ENCODE assay signal across 27 cellular contexts in the genomic region with DNA sequence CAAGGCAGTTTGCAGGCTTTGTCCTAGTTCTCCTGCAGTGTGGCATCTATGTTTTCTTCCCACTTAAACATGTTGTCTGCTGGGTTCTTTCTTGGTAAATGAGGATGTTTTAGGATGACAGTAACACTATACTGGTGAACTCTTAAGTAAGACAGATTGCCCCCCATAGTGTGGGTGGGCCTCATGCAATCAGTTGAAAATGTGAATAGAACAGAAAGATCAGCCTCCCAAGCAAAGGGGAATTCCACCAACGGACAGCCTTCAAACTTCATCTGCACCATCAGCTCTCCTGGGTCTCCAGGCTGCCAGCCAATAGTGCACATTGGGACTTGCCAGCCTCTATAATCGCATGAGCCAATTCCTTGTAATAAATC. TPM values are rescaled to one million over a fixed set of nuclear protein-coding genes. Genes with fewer than 3 reads are reported as not detected.
DNase-seq lines count a peak whose midpoint lies in the region; ATAC-seq, FAIRE-seq and TF ChIP-seq lines count a peak whose summit lies in the region.
"Had no signal": no experiment of that assay in that cellular context is flagged by ENCODE, and none has a peak within 500 bp of the region (broad histone marks: within the 10 kb centered on the region; RNA-seq: fewer than 3 reads in every experiment).

No MANE protein-coding gene starts in this region.

- intact Hi-C loops in K562 (cut with micrococcal nuclease) (loop anchor here (10.0 kb wide), 1 partner anchor 925 kb away; no protein-coding TSS in a partner anchor), upper lobe of right lung (cut with DNase I) (loop anchor here (5.0 to 10.0 kb wide), 2 partner anchors 608 to 925 kb away; no protein-coding TSS in a partner anchor), HepG2 (cut with micrococcal nuclease; ENCODE audit: unreplicated experiment) (loop anchor here (10.0 kb wide), 3 partner anchors 55 to 925 kb away; no protein-coding TSS in a partner anchor)

- POLR2A ChIA-PET in K562 (lab: Yijun Ruan, JAX), result no interaction called here
- POLR2A ChIA-PET in HepG2 (lab: Yijun Ruan, JAX), result no interaction called here

- H3K4me3 Mint-ChIP-seq in activated T-cell treated with anti-CD3 and anti-CD28 coated beads, Interleukin-2, amount 50 U/mL, for 72 hours, result peak overlapping the region; percentile 0 to 15
- H3K4me3 Mint-ChIP-seq: CD14-positive monocyte; CD8-positive, alpha-beta memory T cell had no signal

- peaks cover 6% of the 10 kb centered on the region for H3K27me3 Mint-ChIP-seq in activated T-cell treated with anti-CD3 and anti-CD28 coated beads, Interleukin-2, amount 50 U/mL, for 72 hours (ENCODE audit: low read depth)

- CTCF ChIA-PET in K562 (lab: Yijun Ruan, JAX; ENCODE audit: low intra/inter-chr PET ratio) (no interaction called here), HepG2 (lab: Yijun Ruan, JAX; ENCODE audit: low intra/inter-chr PET ratio, low total read pairs) (no interaction called here)

- H3K27ac Mint-ChIP-seq in activated T-cell treated with anti-CD3 and anti-CD28 coated beads, Interleukin-2, amount 50 U/mL, for 72 hours, result no peak overlapping the region
- H3K27ac Mint-ChIP-seq: CD8-positive, alpha-beta memory T cell had no signal

- no peak for TF ChIP-seq CTCF in KMS-11 (conservative IDR thresholded peaks at IDR 0.05; ENCODE audit: low read depth, low read length)
- TF ChIP-seq CTCF in K562 (IDR thresholded peaks at IDR 0.05 in 2 of 3, conservative IDR thresholded peaks at IDR 0.05 in 1 of 3; ENCODE audit: insufficient read depth in 2 of 3, low read depth in 1 of 3, low read length in 3 of 3), result no peak
- TF ChIP-seq CTCF in upper lobe of right lung (IDR thresholded peaks at IDR 0.05), result no peak
- TF ChIP-seq CTCF in HepG2 (CRISPR knock-in tag; IDR thresholded peaks at IDR 0.05), result no peak

- TF ChIP-seq POLR2A in K562 (conservative IDR thresholded peaks at IDR 0.05), result no peak
- no peak for TF ChIP-seq POLR2A in HepG2 (IDR thresholded peaks at IDR 0.05; ENCODE audit: insufficient read depth in 1 of 2, low read depth in 2 of 2, low read length in 2 of 2)

- H2AFZ ChIP-seq in KMS-11 (ENCODE audit: low read depth) (peak overlapping the region; percentile 17; the same call in 1 of the 2 replicates), K562 (ENCODE audit: low read depth, low read length) (no peak overlapping the region), HepG2 (ENCODE audit: low read length) (no peak overlapping the region)

- peaks cover 21% of the 10 kb centered on the region for H3K4me1 ChIP-seq in KMS-11 (ENCODE audit: low read depth, poor library complexity, severe bottlenecking)
- peaks cover 0 to 24% of the 10 kb centered on the region in 2 experiments; a peak in 3 of 5 replicates for H3K4me1 ChIP-seq in K562 (replicated peaks in 1 of 2; ENCODE audit: control insufficient read depth in 2 of 2, insufficient read depth in 2 of 2, low read length in 2 of 2)
- H3K4me1 ChIP-seq in upper lobe of right lung, result peaks cover 9% of the 10 kb centered on the region
- H3K4me1 ChIP-seq in HepG2 (ENCODE audit: insufficient read depth, low read length), result peaks cover 28% of the 10 kb centered on the region

- no peaks in the 10 kb centered on the region for H3K36me3 ChIP-seq in KMS-11 (ENCODE audit: insufficient read depth)
- H3K36me3 ChIP-seq in K562 (ENCODE audit: control insufficient read depth, insufficient read depth, low read length), result no peaks in the 10 kb centered on the region
- no peaks in the 10 kb centered on the region for H3K36me3 ChIP-seq in upper lobe of right lung
- H3K36me3 ChIP-seq in HepG2 (replicated peaks in 1 of 2; ENCODE audit: control insufficient read depth in 1 of 2, insufficient read depth in 2 of 2, low read length in 2 of 2), result no peaks in the 10 kb centered on the region

- H3K27ac ChIP-seq in KMS-11, result no peak overlapping the region
- no peak overlapping the region for H3K27ac ChIP-seq in K562 (ENCODE audit: extremely low read depth, low read depth, low read length)
- H3K27ac ChIP-seq in upper lobe of right lung, result peak overlapping the region; percentile 26
- H3K27ac ChIP-seq in HepG2 (ENCODE audit: extremely low read length, insufficient read depth, low read length), result no peak overlapping the region
- H3K27ac ChIP-seq: HL-60 had no signal

- H3K79me2 ChIP-seq in KMS-11 (ENCODE audit: insufficient read depth, low read depth), result no peaks in the 10 kb centered on the region
- H3K79me2 ChIP-seq in K562 (ENCODE audit: control insufficient read depth, insufficient read depth, low read length), result no peaks in the 10 kb centered on the region
- no peaks in the 10 kb centered on the region for H3K79me2 ChIP-seq in HepG2 (ENCODE audit: insufficient read depth, low read length)

- H3K4me1 Mint-ChIP-seq in activated T-cell treated with anti-CD3 and anti-CD28 coated beads, Interleukin-2, amount 50 U/mL, for 72 hours (ENCODE audit: low read depth), result peaks cover 59% of the 10 kb centered on the region

- no peak for DNase-seq in activated T-cell treated with anti-CD3 and anti-CD28 coated beads, Interleukin-2, amount 50 U/mL, for 72 hours
- DNase-seq in activated T-cell treated with anti-CD3 and anti-CD28 coated beads for 4 hours, result no peak
- DNase-seq in K562 (ENCODE audit: extremely low read depth in 1 of 4, low spot score in 3 of 4), result no peak
- DNase-seq in upper lobe of right lung, result no peak
- DNase-seq in AML-193 (lab: John Stamatoyannopoulos, UW), result no peak
- no peak for DNase-seq in HepG2 (ENCODE audit: low spot score)
- DNase-seq: Calu3; CD8-positive, alpha-beta memory T cell; DMS79 treated with DMSO at 0.1 percent for 48 hours; GF-D8; MV-4-11; NCI-H1105 treated with DMSO at 0.1 percent for 48 hours; NCI-H2029; NCI-H446 treated with DMSO at 0.1 percent for 48 hours; NCI-H526; OCI-M1; SIG-M5; SK-N-SH; SW 1271 had no signal

- FAIRE-seq in K562 (lab: Jason Lieb, UNC), result no peak
- no peak for FAIRE-seq in HepG2 (lab: Jason Lieb, UNC)
- FAIRE-seq: A549, GM12892, H1, RCC 7860 had no signal

- no peak for TF ChIP-seq RAD21 in K562 (CRISPR knock-in tag; conservative IDR thresholded peaks at IDR 0.05 in 1 of 2, IDR thresholded peaks at IDR 0.05 in 1 of 2)
- no peak for TF ChIP-seq RAD21 in HepG2 (CRISPR knock-in tag; IDR thresholded peaks at IDR 0.05)

- no peaks in the 10 kb centered on the region for H3K9me1 ChIP-seq in K562 (ENCODE audit: control insufficient read depth, insufficient read depth, low read length)

- TF ChIP-seq EP300 in K562 (IDR thresholded peaks at IDR 0.05; ENCODE audit: low read length) (no peak), HepG2 (IDR thresholded peaks at IDR 0.05; ENCODE audit: low read depth in 2 of 2, low read length in 2 of 2) (no peak), HepG2 (CRISPR knock-in tag; IDR thresholded peaks at IDR 0.05; ENCODE audit: borderline replicate concordance) (no peak)

- H3K27me3 ChIP-seq in KMS-11 (ENCODE audit: insufficient read depth, low read depth) (no peaks in the 10 kb centered on the region), K562 (ENCODE audit: control insufficient read depth in 2 of 2, insufficient read depth in 2 of 2, low read length in 2 of 2) (no peaks in the 10 kb centered on the region), upper lobe of right lung (no peaks in the 10 kb centered on the region), HepG2 (ENCODE audit: control insufficient read depth in 1 of 2, insufficient read depth in 2 of 2, low read length in 2 of 2) (0 out of 5 replicates have a peak, but pooled peaks cover 0 to 1% of the 10 kb centered on the region in 2 experiments)

- in situ Hi-C loops in K562 (cut with MboI), result loop anchor here (10.0 kb wide), 2 partner anchors 245 to 385 kb away; no protein-coding TSS in a partner anchor
- in situ Hi-C loops in HepG2 (cut with HindIII; ENCODE audit: extremely low pct_ligation_motif_present, low pct_unique_long_range_greater_than_20kb), result loop anchor here (10.0 kb wide), 3 partner anchors 225 to 485 kb away; no protein-coding TSS in a partner anchor

- no peaks in the 10 kb centered on the region for H3K9me3 Mint-ChIP-seq in activated T-cell treated with anti-CD3 and anti-CD28 coated beads, Interleukin-2, amount 50 U/mL, for 72 hours
- H3K9me3 Mint-ChIP-seq: CD14-positive monocyte; CD8-positive, alpha-beta memory T cell had no signal

- H3K4me2 ChIP-seq in KMS-11 (peak overlapping the region; percentile 10; the same call in 1 of the 2 replicates), K562 (ENCODE audit: insufficient read depth, low read length) (no peak overlapping the region), HepG2 (ENCODE audit: low read depth, low read length) (no peak overlapping the region)
- H3K4me2 ChIP-seq: A549, SK-N-SH had no signal

- no peaks in the 10 kb centered on the region for H4K20me1 ChIP-seq in KMS-11 (ENCODE audit: insufficient read depth)
- no peaks in the 10 kb centered on the region for H4K20me1 ChIP-seq in K562 (replicated peaks; ENCODE audit: control insufficient read depth, insufficient read depth, low read length)
- H4K20me1 ChIP-seq in HepG2 (ENCODE audit: insufficient read depth, low read length), result no peaks in the 10 kb centered on the region

- H3K4me3 ChIP-seq in KMS-11 (IDR thresholded peaks at IDR 0.05; ENCODE audit: insufficient read depth, low read depth, low read length), result no peak overlapping the region
- H3K4me3 ChIP-seq in K562, result no peak overlapping the region
- no peak overlapping the region for H3K4me3 ChIP-seq in upper lobe of right lung
- H3K4me3 ChIP-seq in HepG2 (replicated peaks in 1 of 3; ENCODE audit: insufficient read depth in 1 of 3, low read depth in 2 of 3, low read length in 3 of 3), result no peak overlapping the region
- H3K4me3 ChIP-seq: A549 had no signal

- H3K36me3 Mint-ChIP-seq in activated T-cell treated with anti-CD3 and anti-CD28 coated beads, Interleukin-2, amount 50 U/mL, for 72 hours (ENCODE audit: insufficient read depth in 2 of 2), result no peaks in the 10 kb centered on the region
- H3K36me3 Mint-ChIP-seq: CD14-positive monocyte; CD8-positive, alpha-beta memory T cell had no signal

- H3K9me3 ChIP-seq in K562 (replicated peaks; ENCODE audit: control insufficient read depth, insufficient read depth, low read depth, low read length) (no peaks in the 10 kb centered on the region), upper lobe of right lung (no peaks in the 10 kb centered on the region), HepG2 (ENCODE audit: low read length) (no peaks in the 10 kb centered on the region)
- H3K9me3 ChIP-seq: A549, SK-N-SH had no signal

- no TSS peak for BruUV-seq in K562 (replicated peaks; lab: Mats Ljungman, UMichigan)
- no TSS peak for BruUV-seq in HepG2 (replicated peaks; lab: Mats Ljungman, UMichigan)

- WGBS in K562 (ENCODE audit: insufficient coverage, low coverage, missing lambda C conversion rate), result 65% methylated on average over 2 of the region's 2 CpGs
- 62% methylated on average over 2 of the region's 2 CpGs for WGBS in HepG2 (ENCODE audit: low lambda C conversion rate)

- no peak for ATAC-seq in activated T-cell treated with anti-CD3 and anti-CD28 coated beads, Interleukin-2, amount 50 U/mL, for 72 hours (replicated peaks in 1 of 2)
- ATAC-seq in K562 (no peak), upper lobe of right lung (no peak), HepG2 (no peak)
- ATAC-seq: HCT116 had no signal

- no peak overlapping the region for H3K9ac ChIP-seq in KMS-11
- no peak overlapping the region for H3K9ac ChIP-seq in K562 (ENCODE audit: insufficient read depth in 1 of 2, low read depth in 2 of 2, low read length in 2 of 2)
- no peak overlapping the region for H3K9ac ChIP-seq in HepG2 (ENCODE audit: insufficient read depth, low read depth, low read length)
- H3K9ac ChIP-seq: SK-N-SH had no signal

RNA-seq across cellular contexts. Expression of a gene that starts 10.7 kb away (rescaled TPM):
- total RNA-seq in activated T-cell treated with anti-CD3 and anti-CD28 coated beads, Interleukin-2, amount 50 U/mL, for 72 hours, result 10 to 100 TPM; 49.6 to 63.0 TPM
- 26.2 and 82.6 TPM in 2 replicates for total RNA-seq in K562 (2011; cell fraction: chromatin; rRNA removed; ENCODE audit: low replicate concordance)
- 15.0 and 20.9 TPM in 2 replicates for total RNA-seq in K562 (2011; cell fraction: nucleolus; rRNA removed)
- total RNA-seq in K562 (2011; cell fraction: nucleoplasm; rRNA removed), result 28.7 and 45.3 TPM in 2 replicates
- 15.3 and 16.1 TPM in 2 replicates for total RNA-seq in K562 (2014; rRNA removed)
- total RNA-seq in K562 (2014; rRNA removed; fragmentation: Illumina TruSeq; extraction: Trizol), result 25.0 and 28.0 TPM in 2 replicates
- total RNA-seq in K562 (2015; rRNA removed; fragmentation: Illumina TruSeq; extraction: Trizol), result 23.1 and 26.5 TPM in 2 replicates
- total RNA-seq in K562 (2021), result 15.6 and 18.6 TPM in 2 replicates
- 48.0 and 66.5 TPM in 2 replicates for polyA plus RNA-seq in K562 (2011; rRNA removed)
- 12.4 and 31.8 TPM in 2 replicates for polyA plus RNA-seq in K562 (2011; cell fraction: cytosol; rRNA removed)
- 84.2 and 119 TPM in 2 replicates for polyA plus RNA-seq in K562 (2011; cell fraction: nucleus; rRNA removed)
- 14.6 and 30.8 TPM in 2 replicates for polyA plus RNA-seq in K562 (2012)
- 20.5 and 22.9 TPM in 2 replicates for polyA plus RNA-seq in K562 (2014; fragmentation: Illumina TruSeq; extraction: Trizol)
- 10 to 100 TPM in 1 of 2 experiments, 1 to 10 TPM in 1; 8.8 to 10.4 TPM for polyA plus RNA-seq in K562 (2014; fragmentation: Nextera tagmentation; extraction: Ambion mirVana)
- polyA plus RNA-seq in K562 (2014; rRNA removed), result 24.3 and 29.5 TPM in 2 replicates
- 27.7 and 45.5 TPM in 2 replicates for polyA minus RNA-seq in K562 (2011; rRNA and poly(A)+ RNA removed)
- 10.1 and 19.2 TPM in 2 replicates for polyA minus RNA-seq in K562 (2011; cell fraction: cytosol; rRNA and poly(A)+ RNA removed)
- polyA minus RNA-seq in K562 (2011; cell fraction: nucleus; rRNA and poly(A)+ RNA removed), result 19.0 and 38.9 TPM in 2 replicates
- 18.3 TPM for total RNA-seq in upper lobe of right lung
- 31.0 and 37.7 TPM in 2 replicates for total RNA-seq in HepG2 (2016; rRNA removed; fragmentation: Illumina TruSeq; extraction: Trizol)
- 8.0 and 10.9 TPM in 2 replicates for total RNA-seq in HepG2 (2016; cell fraction: cytosol; rRNA removed; fragmentation: Illumina TruSeq; extraction: Trizol; ENCODE audit: low read depth)
- total RNA-seq in HepG2 (2016; cell fraction: insoluble cytoplasmic fraction; rRNA removed; fragmentation: Illumina TruSeq; extraction: Trizol), result 33.0 and 39.2 TPM in 2 replicates
- 9.9 and 14.5 TPM in 2 replicates for total RNA-seq in HepG2 (2016; cell fraction: membrane; rRNA removed; fragmentation: Illumina TruSeq; extraction: Trizol)
- total RNA-seq in HepG2 (2016; cell fraction: nucleus; rRNA removed; fragmentation: Illumina TruSeq; extraction: Trizol), result 49.3 and 51.0 TPM in 2 replicates
- 58.7 and 67.0 TPM in 2 replicates for polyA plus RNA-seq in HepG2 (2011; rRNA removed)
- 15.2 and 18.3 TPM in 2 replicates for polyA plus RNA-seq in HepG2 (2011; cell fraction: cytosol; rRNA removed)
- polyA plus RNA-seq in HepG2 (2011; cell fraction: nucleus; rRNA removed), result 127 and 145 TPM in 2 replicates
- polyA plus RNA-seq in HepG2 (2012), result 31.2 and 34.3 TPM in 2 replicates
- 1.00 and 1.2 TPM in 2 replicates for polyA plus RNA-seq in HepG2 (2016; cell fraction: cytosol; fragmentation: Illumina TruSeq; extraction: Trizol; ENCODE audit: low read depth)
- polyA plus RNA-seq in HepG2 (2016; cell fraction: insoluble cytoplasmic fraction; fragmentation: Illumina TruSeq; extraction: Trizol; ENCODE audit: low read depth), result 26.8 and 27.3 TPM in 2 replicates
- 3.6 and 4.1 TPM in 2 replicates for polyA plus RNA-seq in HepG2 (2016; cell fraction: membrane; fragmentation: Illumina TruSeq; extraction: Trizol; ENCODE audit: low read depth)
- polyA plus RNA-seq in HepG2 (2016; cell fraction: nucleus; fragmentation: Illumina TruSeq; extraction: Trizol; ENCODE audit: insufficient read depth, low read depth), result 121 and 134 TPM in 2 replicates
- polyA minus RNA-seq in HepG2 (2011; rRNA and poly(A)+ RNA removed; ENCODE audit: low replicate concordance), result 15.4 and 29.8 TPM in 2 replicates
- polyA minus RNA-seq in HepG2 (2011; cell fraction: cytosol; rRNA and poly(A)+ RNA removed), result 10.9 and 11.5 TPM in 2 replicates
- 73.5 and 78.7 TPM in 2 replicates for polyA minus RNA-seq in HepG2 (2011; cell fraction: nucleus; rRNA and poly(A)+ RNA removed)
